8 cellular contexts compared by ENCODE assay signal in the genomic region with DNA sequence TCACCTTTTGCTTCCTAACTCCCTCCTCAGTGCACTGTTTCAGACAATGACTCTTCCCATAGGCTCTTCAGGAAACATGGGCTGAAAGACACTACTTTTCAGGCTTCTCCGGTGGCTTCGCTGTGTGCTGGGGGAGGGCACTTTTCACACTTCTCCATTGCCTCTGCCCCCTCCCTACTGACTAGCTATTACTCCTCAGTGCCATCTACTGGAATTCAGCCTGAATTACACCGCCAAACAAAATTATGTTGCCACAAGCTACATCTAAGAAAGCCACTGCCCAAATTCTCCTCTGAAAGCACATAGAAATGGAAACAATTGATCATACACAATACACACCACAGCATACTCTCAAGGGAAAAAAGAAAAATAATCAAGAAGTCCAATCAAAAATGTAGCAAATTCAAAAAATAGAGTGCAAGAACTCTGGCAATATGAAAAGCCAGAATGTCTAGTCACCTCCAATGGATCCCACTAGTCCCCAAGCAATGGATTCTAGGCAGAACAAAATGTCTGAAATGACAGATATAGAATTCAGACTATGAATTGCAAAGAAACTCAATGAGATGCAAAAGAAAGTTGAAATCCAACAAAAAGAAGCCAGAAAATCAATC.
DNase-seq lines count a peak whose midpoint lies in the region; ATAC-seq and TF ChIP-seq lines count a peak whose summit lies in the region.

No MANE protein-coding gene starts in this region.

- H3K27ac Mint-ChIP-seq in activated B cell treated with CpG ODN at 0.5 μM for 24 hours = no peak overlapping the region

- POLR2A ChIA-PET in activated B cell treated with CpG ODN at 0.5 μM for 24 hours (lab: Charles Lee) = no interaction called here

- H3K36me3 Mint-ChIP-seq in activated B cell treated with CpG ODN at 0.5 μM for 24 hours (ENCODE audit: low read depth) = no peaks in the 10 kb centered on the region

- CTCF ChIA-PET in activated B cell treated with CpG ODN at 0.5 μM for 24 hours (lab: Charles Lee) = interaction anchor here (1.4 kb wide), 1 partner anchor 12 kb away, joined by 4 read pairs; no protein-coding TSS in a partner anchor

- ATAC-seq in activated B cell treated with CpG ODN at 0.5 μM for 24 hours (ENCODE audit: low read depth) (peak; percentile 34), HG03469 (IDR thresholded peaks at IDR 0.05; ENCODE audit: unreplicated experiment) (no peak)

- no peaks in the 10 kb centered on the region for H3K4me1 Mint-ChIP-seq in activated B cell treated with CpG ODN at 0.5 μM for 24 hours

- no peak overlapping the region for H3K4me3 Mint-ChIP-seq in activated B cell treated with CpG ODN at 0.5 μM for 24 hours

- H3K27me3 Mint-ChIP-seq in activated B cell treated with CpG ODN at 0.5 μM for 24 hours = no peaks in the 10 kb centered on the region

- peaks cover 5% of the 10 kb centered on the region for H3K9me3 Mint-ChIP-seq in activated B cell treated with CpG ODN at 0.5 μM for 24 hours

- intact Hi-C loops in activated B cell treated with CpG ODN at 0.5 μM for 24 hours (cut with micrococcal nuclease) = no loop called here

- no peak for TF ChIP-seq CTCF in activated B cell treated with CpG ODN at 0.5 μM for 24 hours (IDR thresholded peaks at IDR 0.05)

- DNase-seq in SIG-M5 treated with dmso at 0.1 percent for 504 hours (lab: John Stamatoyannopoulos, UW; ENCODE audit: unreplicated experiment) (peak; percentile 53), SIG-M5 (lab: John Stamatoyannopoulos, UW) (no peak), HT1080 (ENCODE audit: low read depth) (peak; percentile 44), activated B cell treated with CpG ODN at 0.5 μM for 24 hours (no peak), myocyte (ENCODE audit: low read depth) (peak; percentile 1), nucleus accumbens (lab: John Stamatoyannopoulos, UW) (no peak)
- no peak for DNase-seq in NK-92 treated with Interleukin-12 subunit alpha and Interleukin-12 subunit beta, amount 100 ng/mL, for 24 hours (lab: John Stamatoyannopoulos, UW)

Comparison
In these comparisons a context has a peak if more than half of its experiments do, and no peak if none do; other contexts are left out.
1. DNase-seq: peak in SIG-M5 treated with dmso at 0.1 percent for 504 hours (single experiment), HT1080 (single experiment) and myocyte (single experiment); none in SIG-M5 (single experiment), activated B cell treated with CpG ODN at 0.5 μM for 24 hours (single experiment), NK-92 treated with Interleukin-12 subunit alpha and Interleukin-12 subunit beta, amount 100 ng/mL, for 24 hours (single experiment) and nucleus accumbens (0 of 56).